Comparison of ENCODE assay signal across 8 cellular contexts in genomic region chr1:40038693-40039092, GRCh38. TPM values are rescaled to one million over a fixed set of nuclear protein-coding genes. Genes with fewer than 3 reads are reported as not detected.
DNase-seq lines count a peak whose midpoint lies in the region; ATAC-seq and TF ChIP-seq lines count a peak whose summit lies in the region.

No MANE protein-coding gene starts in this region.

- H3K4me3 ChIP-seq in SU-DHL-6 (ENCODE audit: insufficient read depth, low read length, poor library complexity, severe bottlenecking) (peak overlapping the region; percentile 77), testis (no peak overlapping the region), PC-3 (ENCODE audit: low read length) (no peak overlapping the region)

- DNase-seq in activated CD4-positive, alpha-beta T cell treated with anti-CD3 and anti-CD28 coated beads, Interleukin-2, amount 10 ng/mL, durations not matched to agents 7 days and 5 days: no peak
- DNase-seq in activated CD4-positive, alpha-beta T cell treated with anti-CD3 and anti-CD28 coated beads for 1 hour: no peak
- no peak for DNase-seq in immature natural killer cell
- no peak for DNase-seq in testis
- no peak for DNase-seq in activated CD4-positive, alpha-beta T cell treated with anti-CD3 and anti-CD28 coated beads for 4 hours
- DNase-seq in PC-3: no peak
- no peak for DNase-seq in activated CD4-positive, CD25-positive, alpha-beta regulatory T cell (lab: John Stamatoyannopoulos, UW)

- H3K9me3 ChIP-seq in SU-DHL-6 (ENCODE audit: insufficient read depth, low read length) (no peaks in the 10 kb centered on the region), testis (no peaks in the 10 kb centered on the region), PC-3 (ENCODE audit: low read length) (no peaks in the 10 kb centered on the region)

- H3K4me2 ChIP-seq in SU-DHL-6 (ENCODE audit: low read depth, low read length, poor library complexity, severe bottlenecking) (peak overlapping the region; percentile 97), PC-3 (ENCODE audit: low read length) (no peak overlapping the region)

- H3K79me2 ChIP-seq in SU-DHL-6 (ENCODE audit: insufficient read depth, low read length): peaks cover 31% of the 10 kb centered on the region
- peaks cover 32% of the 10 kb centered on the region for H3K79me2 ChIP-seq in PC-3 (ENCODE audit: low read length)

- H3K36me3 ChIP-seq in SU-DHL-6 (ENCODE audit: low read length) (0 out of 2 replicates have a peak, but pooled peaks cover 3% of the 10 kb centered on the region), testis (ENCODE audit: low read depth, missing control alignments) (no peaks in the 10 kb centered on the region), PC-3 (ENCODE audit: low read depth, low read length) (0 out of 2 replicates have a peak, but pooled peaks cover 4% of the 10 kb centered on the region)

- H2AFZ ChIP-seq in SU-DHL-6 (ENCODE audit: low read depth, low read length, severe bottlenecking) (peak overlapping the region; percentile 73), PC-3 (ENCODE audit: low read length) (no peak overlapping the region)

- no peaks in the 10 kb centered on the region for H3K27me3 ChIP-seq in SU-DHL-6 (ENCODE audit: low read length)
- H3K27me3 ChIP-seq in testis: no peaks in the 10 kb centered on the region
- H3K27me3 ChIP-seq in PC-3 (ENCODE audit: low read length): no peaks in the 10 kb centered on the region

- peak overlapping the region; percentile 100 for H3K27ac Mint-ChIP-seq in activated CD4-positive, alpha-beta T cell treated with anti-CD3 and anti-CD28 coated beads, Interleukin-2, amount 10 ng/mL, durations not matched to agents 7 days and 5 days
- peak overlapping the region; percentile 96 to 100 (median 98) for H3K27ac Mint-ChIP-seq in immature natural killer cell

- no peak for TF ChIP-seq POLR2A in testis (IDR thresholded peaks at IDR 0.05)

- TF ChIP-seq CTCF in SU-DHL-6 (IDR thresholded peaks at IDR 0.05; ENCODE audit: insufficient read depth, low read length, poor library complexity, severe bottlenecking): no peak
- TF ChIP-seq CTCF in testis (IDR thresholded peaks at IDR 0.05): no peak
- no peak for TF ChIP-seq CTCF in PC-3 (conservative IDR thresholded peaks at IDR 0.05; ENCODE audit: low read depth, low read length)

- peak overlapping the region; percentile 91 for H3K4me3 Mint-ChIP-seq in activated CD4-positive, alpha-beta T cell treated with anti-CD3 and anti-CD28 coated beads, Interleukin-2, amount 10 ng/mL, durations not matched to agents 7 days and 5 days
- H3K4me3 Mint-ChIP-seq in immature natural killer cell: peak overlapping the region; percentile 81 to 99 (median 98)

- no peaks in the 10 kb centered on the region for H3K27me3 Mint-ChIP-seq in activated CD4-positive, alpha-beta T cell treated with anti-CD3 and anti-CD28 coated beads, Interleukin-2, amount 10 ng/mL, durations not matched to agents 7 days and 5 days
- peaks cover 8 to 22% (median 13%) of the 10 kb centered on the region in 3 donors for H3K27me3 Mint-ChIP-seq in immature natural killer cell (ENCODE audit: low read depth in 3 of 3)

- intact Hi-C loops in testis (cut with DNase I; ENCODE audit: low total_unique reads) (no loop called here), PC-3 (cut with micrococcal nuclease) (no loop called here)

- peaks cover 18% of the 10 kb centered on the region for H3F3A ChIP-seq in SU-DHL-6 (ENCODE audit: insufficient read depth)
- H3F3A ChIP-seq in PC-3 (ENCODE audit: low read length, unreplicated experiment): no peaks in the 10 kb centered on the region

- H4K20me1 ChIP-seq in SU-DHL-6 (ENCODE audit: low read depth, low read length) (no peaks in the 10 kb centered on the region; the same call in 1 of the 2 replicates), PC-3 (ENCODE audit: low read length) (peaks cover 16% of the 10 kb centered on the region; the same call in 1 of the 2 replicates)

- H3K4me1 Mint-ChIP-seq in activated CD4-positive, alpha-beta T cell treated with anti-CD3 and anti-CD28 coated beads, Interleukin-2, amount 10 ng/mL, durations not matched to agents 7 days and 5 days: peaks cover 64% of the 10 kb centered on the region
- H3K4me1 Mint-ChIP-seq in immature natural killer cell: peaks cover 75 to 78% of the 10 kb centered on the region in 2 donors

- peak overlapping the region; percentile 89 for H3K9ac ChIP-seq in SU-DHL-6 (ENCODE audit: low read length)
- H3K9ac ChIP-seq in PC-3 (ENCODE audit: low read length): no peak overlapping the region

- no peaks in the 10 kb centered on the region for H3K9me3 Mint-ChIP-seq in activated CD4-positive, alpha-beta T cell treated with anti-CD3 and anti-CD28 coated beads, Interleukin-2, amount 10 ng/mL, durations not matched to agents 7 days and 5 days
- H3K9me3 Mint-ChIP-seq in immature natural killer cell: no peaks in the 10 kb centered on the region

- H3K4me1 ChIP-seq in testis (peaks cover 53% of the 10 kb centered on the region), PC-3 (ENCODE audit: insufficient read depth, low read length) (peaks cover 34% of the 10 kb centered on the region)

- H3K9me2 ChIP-seq in SU-DHL-6 (replicated peaks; ENCODE audit: insufficient read depth, low read length): no peaks in the 10 kb centered on the region
- H3K9me2 ChIP-seq in PC-3 (replicated peaks; ENCODE audit: low read length): no peaks in the 10 kb centered on the region

- CTCF ChIA-PET in activated CD4-positive, alpha-beta T cell treated with anti-CD3 and anti-CD28 coated beads, Interleukin-2, amount 10 ng/mL, durations not matched to agents 7 days and 5 days (lab: Charles Lee): interaction anchor here (1.1 kb wide), 1 partner anchor 52 kb away, joined by 3 read pairs; no protein-coding TSS in a partner anchor
- CTCF ChIA-PET in PC-3 (lab: Charles Lee): interaction anchor here (0.7 to 2.0 kb wide), 3 partner anchors 26 to 136 kb away, joined by 3 to 13 read pairs (median 3); no protein-coding TSS in a partner anchor

- BruUV-seq in PC-3 (replicated peaks; lab: Mats Ljungman, UMichigan): no TSS peak

- WGBS in testis, 2 donors: 60 to 61% methylated on average over 3 of the region's 3 CpGs

- POLR2A ChIA-PET in activated CD4-positive, alpha-beta T cell treated with anti-CD3 and anti-CD28 coated beads, Interleukin-2, amount 10 ng/mL, durations not matched to agents 7 days and 5 days (lab: Charles Lee): no interaction called here
- POLR2A ChIA-PET in PC-3 (lab: Charles Lee; ENCODE audit: unreplicated experiment): no interaction called here

- peak overlapping the region; percentile 99 for H3K27ac ChIP-seq in SU-DHL-6 (ENCODE audit: low read depth, low read length)
- peak overlapping the region; percentile 87 to 98 for H3K27ac ChIP-seq in testis
- no peak overlapping the region for H3K27ac ChIP-seq in PC-3 (ENCODE audit: low read length)

- ATAC-seq in PC-3: no peak

- H3K36me3 Mint-ChIP-seq in activated CD4-positive, alpha-beta T cell treated with anti-CD3 and anti-CD28 coated beads, Interleukin-2, amount 10 ng/mL, durations not matched to agents 7 days and 5 days (ENCODE audit: low read depth): peaks cover 24% of the 10 kb centered on the region
- H3K36me3 Mint-ChIP-seq in immature natural killer cell: peaks cover 12 to 13% (median 13%) of the 10 kb centered on the region in 3 donors

RNA-seq across cellular contexts. Expression of gene CAP1, which starts 1.8 kb away (rescaled TPM):
- total RNA-seq in activated CD4-positive, alpha-beta T cell treated with anti-CD3 and anti-CD28 coated beads, Interleukin-2, amount 10 ng/mL, durations not matched to agents 7 days and 5 days: 100 to 1,000 TPM; 740 to 752 TPM
- polyA plus RNA-seq in immature natural killer cell: 1,000 to 10,000 TPM in 1 of 3 donors, 100 to 1,000 TPM in 2; 766 to 1,293 (median 950) TPM
- total RNA-seq in testis: 100 to 1,000 TPM; 159 to 160 TPM
- polyA plus RNA-seq in testis (ENCODE audit: insufficient read depth, low read depth, low replicate concordance): 231 TPM
- 214 and 243 TPM in 2 replicates for total RNA-seq in PC-3 (2014; rRNA removed)

RNA-seq across cellular contexts. Expression of gene PPT1, which starts 58.4 kb away (rescaled TPM):
- 100 to 1,000 TPM in 1 of 2 experiments, 10 to 100 TPM in 1; 93.8 to 112 TPM for total RNA-seq in activated CD4-positive, alpha-beta T cell treated with anti-CD3 and anti-CD28 coated beads, Interleukin-2, amount 10 ng/mL, durations not matched to agents 7 days and 5 days
- polyA plus RNA-seq in immature natural killer cell (100 to 1,000 TPM in 2 of 3 donors, 10 to 100 TPM in 1; 76.2 to 160 (median 128) TPM), testis (ENCODE audit: insufficient read depth, low read depth, low replicate concordance) (112 TPM)
- total RNA-seq in testis (10 to 100 TPM; 67.0 to 82.9 TPM), PC-3 (2014; rRNA removed) (63.9 and 72.9 TPM in 2 replicates)
